2 cellular contexts compared by ENCODE assay signal in genomic region chr15:82058517-82059204, GRCh38.
TF ChIP-seq lines count a peak whose summit lies in the region.

No MANE protein-coding gene starts in this region.

TF ChIP-seq in A549, 52 proteins besides CTCF, POLR2A, EP300 and RAD21 (continued from another document):
- TF ChIP-seq BCL3 (IDR thresholded peaks at IDR 0.05): no peak
- TF ChIP-seq RFX5 (IDR thresholded peaks at IDR 0.05): no peak
- no peak for TF ChIP-seq HMGXB4 (CRISPR knock-in tag; IDR thresholded peaks at IDR 0.05; ENCODE audit: borderline replicate concordance)
- no peak for TF ChIP-seq EHF (CRISPR knock-in tag; IDR thresholded peaks at IDR 0.05)

TF ChIP-seq in HCT116, 20 proteins besides CTCF, POLR2A, EP300 and RAD21 (continued from another document):
- TF ChIP-seq ZNF274 (IDR thresholded peaks at IDR 0.05; ENCODE audit: low read depth, low read length): no peak
